Comparison of ENCODE assay signal across 15 cellular contexts in the genomic region with DNA sequence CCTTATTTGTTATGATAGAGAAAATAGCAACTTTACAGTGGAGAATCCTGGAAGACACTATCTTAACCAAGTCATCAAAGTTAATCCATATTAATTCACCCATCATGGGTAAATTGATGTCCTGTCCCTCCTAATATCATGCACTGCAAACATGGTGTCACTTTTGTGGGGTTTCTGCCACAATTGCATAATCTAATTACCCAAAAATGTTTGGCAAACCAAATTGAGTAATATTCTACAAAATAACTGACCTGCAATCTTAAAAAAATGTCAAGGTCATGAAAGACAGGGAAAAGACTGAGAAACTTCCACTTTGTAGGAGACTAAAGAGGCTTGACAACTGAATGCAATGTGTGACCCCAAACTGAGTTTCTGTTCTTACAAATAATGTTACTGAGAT. TPM values are rescaled to one million over a fixed set of nuclear protein-coding genes. Genes with fewer than 3 reads are reported as not detected.
DNase-seq lines count a peak whose midpoint lies in the region; ATAC-seq, FAIRE-seq and TF ChIP-seq lines count a peak whose summit lies in the region.
"Had no signal": no experiment of that assay in that cellular context is flagged by ENCODE, and none has a peak within 500 bp of the region (broad histone marks: within the 10 kb centered on the region; RNA-seq: fewer than 3 reads in every experiment).

No MANE protein-coding gene starts in this region.

- H3K9ac ChIP-seq in endothelial cell of umbilical vein (replicated peaks; ENCODE audit: extremely low read depth, insufficient read depth, low read length), result no peak overlapping the region

- FAIRE-seq in endothelial cell of umbilical vein (lab: Jason Lieb, UNC), result no peak
- FAIRE-seq: A204.1 had no signal

- dilution Hi-C loops in endothelial cell of umbilical vein (cut with MboI; ENCODE audit: extremely low pct_ligation_motif_present, low sequenced_read_pairs), result loop anchor here (5.0 kb wide), 1 partner anchor 61 kb away; no protein-coding TSS in a partner anchor

- H3K27ac Mint-ChIP-seq in activated T-cell treated with anti-CD3 and anti-CD28 coated beads, Interleukin-2, amount 50 U/mL, for 72 hours, result peak overlapping the region; percentile 10
- H3K27ac Mint-ChIP-seq: CD8-positive, alpha-beta memory T cell; H9 had no signal

- H3K4me3 ChIP-seq in HL-60 (replicated peaks; ENCODE audit: insufficient read depth, low read length) (no peak overlapping the region), endothelial cell of umbilical vein (replicated peaks in 1 of 3; ENCODE audit: insufficient read depth in 1 of 3, low read depth in 1 of 3, low read length in 3 of 3) (no peak overlapping the region)

- CTCF ChIA-PET in endothelial cell of umbilical vein (lab: Charles Lee), result interaction anchor here (1.4 to 2.2 kb wide), 3 partner anchors 41 to 109 kb away, joined by 7 to 10 read pairs (median 10); no protein-coding TSS in a partner anchor

- H3K27ac ChIP-seq in HL-60 (replicated peaks) (peak overlapping the region; percentile 39), endothelial cell of umbilical vein (ENCODE audit: insufficient read depth, low read depth, low read length) (peak overlapping the region; percentile 78)

- no peaks in the 10 kb centered on the region for H3K9me1 ChIP-seq in endothelial cell of umbilical vein (replicated peaks; ENCODE audit: control insufficient read depth, extremely low read depth, insufficient read depth, low read length)

- intact Hi-C loops in endothelial cell of umbilical vein (cut with micrococcal nuclease), result loop anchor here (2.0 kb wide), 1 partner anchor 139 kb away; no protein-coding TSS in a partner anchor

- no peak overlapping the region for H3K4me3 Mint-ChIP-seq in activated T-cell treated with anti-CD3 and anti-CD28 coated beads, Interleukin-2, amount 50 U/mL, for 72 hours
- H3K4me3 Mint-ChIP-seq: H9 had no signal

- no peaks in the 10 kb centered on the region for H3K27me3 Mint-ChIP-seq in activated T-cell treated with anti-CD3 and anti-CD28 coated beads, Interleukin-2, amount 50 U/mL, for 72 hours (ENCODE audit: low read depth)

- no peak overlapping the region for H3K4me2 ChIP-seq in endothelial cell of umbilical vein (ENCODE audit: insufficient read depth, low read length)

- H3K9me3 ChIP-seq in endothelial cell of umbilical vein (replicated peaks; ENCODE audit: control insufficient read depth, insufficient read depth, low read length), result no peaks in the 10 kb centered on the region

- H3K79me2 ChIP-seq in endothelial cell of umbilical vein (ENCODE audit: control insufficient read depth, insufficient read depth, low read length), result no peaks in the 10 kb centered on the region

- POLR2A ChIA-PET in endothelial cell of umbilical vein (lab: Charles Lee), result no interaction called here

- BruUV-seq in endothelial cell of umbilical vein (replicated peaks; lab: Mats Ljungman, UMichigan), result no TSS peak

- H3K4me1 Mint-ChIP-seq in activated T-cell treated with anti-CD3 and anti-CD28 coated beads, Interleukin-2, amount 50 U/mL, for 72 hours (ENCODE audit: low read depth), result peaks cover 28% of the 10 kb centered on the region

- no peak for TF ChIP-seq POLR2A in endothelial cell of umbilical vein (IDR thresholded peaks at IDR 0.05; ENCODE audit: low read depth, low read length)

- no peak for DNase-seq in activated T-cell treated with anti-CD3 and anti-CD28 coated beads, Interleukin-2, amount 50 U/mL, for 72 hours
- DNase-seq in activated T-cell treated with anti-CD3 and anti-CD28 coated beads, Interleukin-2, amount 50 U/mL, for 48 hours, result no peak
- peak; percentile 25 to 82 for DNase-seq in HL-60 (ENCODE audit: low read depth in 1 of 2, low spot score in 1 of 2)
- DNase-seq in endothelial cell of umbilical vein (ENCODE audit: low read depth, low spot score), result no peak
- no peak for DNase-seq in NCI-H345 (lab: John Stamatoyannopoulos, UW)
- DNase-seq: Caco-2; CD8-positive, alpha-beta memory T cell; DND-41; GF-D8; GOT3; H9; IMR-90 had no signal

- ATAC-seq in activated T-cell treated with anti-CD3 and anti-CD28 coated beads, Interleukin-2, amount 50 U/mL, for 72 hours (replicated peaks in 1 of 2), result no peak
- no peak for ATAC-seq in HG03095 (IDR thresholded peaks at IDR 0.05; ENCODE audit: unreplicated experiment)
- ATAC-seq in HG03460 (IDR thresholded peaks at IDR 0.05; ENCODE audit: unreplicated experiment), result no peak

- peaks cover 0 to 6% of the 10 kb centered on the region in 2 donors for H3K36me3 Mint-ChIP-seq in activated T-cell treated with anti-CD3 and anti-CD28 coated beads, Interleukin-2, amount 50 U/mL, for 72 hours (ENCODE audit: insufficient read depth in 2 of 2)

- no peaks in the 10 kb centered on the region for H3K27me3 ChIP-seq in HL-60 (ENCODE audit: insufficient read depth, poor library complexity, severe bottlenecking)
- H3K27me3 ChIP-seq in endothelial cell of umbilical vein (ENCODE audit: control insufficient read depth in 2 of 2, insufficient read depth in 2 of 2, low read length in 2 of 2), result no peaks in the 10 kb centered on the region

- H2AFZ ChIP-seq in endothelial cell of umbilical vein (ENCODE audit: low read depth, low read length), result no peak overlapping the region

- H4K20me1 ChIP-seq in endothelial cell of umbilical vein (replicated peaks; ENCODE audit: control insufficient read depth, extremely low read depth, insufficient read depth, low read length), result no peaks in the 10 kb centered on the region

- H3K4me1 ChIP-seq in endothelial cell of umbilical vein (ENCODE audit: control insufficient read depth, extremely low read depth, insufficient read depth, low read length), result peaks cover 38% of the 10 kb centered on the region

- TF ChIP-seq CTCF in HL-60 (IDR thresholded peaks at IDR 0.05; ENCODE audit: insufficient read depth, low read length) (no peak), endothelial cell of umbilical vein (IDR thresholded peaks at IDR 0.05; ENCODE audit: extremely low read depth in 1 of 2, insufficient read depth in 1 of 2, low read depth in 1 of 2, low read length in 2 of 2) (no peak)

- peaks cover 0 to 6% of the 10 kb centered on the region in 2 donors for H3K9me3 Mint-ChIP-seq in activated T-cell treated with anti-CD3 and anti-CD28 coated beads, Interleukin-2, amount 50 U/mL, for 72 hours

- H3K36me3 ChIP-seq in endothelial cell of umbilical vein (ENCODE audit: control insufficient read depth in 2 of 2, extremely low read depth in 1 of 2, insufficient read depth in 2 of 2, low read length in 2 of 2), result no peaks in the 10 kb centered on the region

TF ChIP-seq in endothelial cell of umbilical vein, 7 proteins besides CTCF, POLR2A, EP300 and RAD21:
- TF ChIP-seq, protein P1, sequence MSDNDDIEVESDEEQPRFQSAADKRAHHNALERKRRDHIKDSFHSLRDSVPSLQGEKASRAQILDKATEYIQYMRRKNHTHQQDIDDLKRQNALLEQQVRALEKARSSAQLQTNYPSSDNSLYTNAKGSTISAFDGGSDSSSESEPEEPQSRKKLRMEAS (IDR thresholded peaks at IDR 0.05; ENCODE audit: insufficient read depth, insufficient read length), result no peak
- TF ChIP-seq POLR2AphosphoS5 (IDR thresholded peaks at IDR 0.05; ENCODE audit: insufficient read depth, low read depth, low read length), result no peak
- no peak for TF ChIP-seq GATA2 (IDR thresholded peaks at IDR 0.05; ENCODE audit: insufficient read depth, insufficient read length, low read depth, low read length)
- no peak for TF ChIP-seq EZH2 (IDR thresholded peaks at IDR 0.05; ENCODE audit: borderline replicate concordance, low read depth, low read length, severe bottlenecking)
- no peak for TF ChIP-seq JUN (IDR thresholded peaks at IDR 0.05; ENCODE audit: borderline replicate concordance, insufficient read depth, insufficient read length, low read depth)
- TF ChIP-seq FOS (IDR thresholded peaks at IDR 0.05; ENCODE audit: borderline replicate concordance, insufficient read depth, low read length), result no peak
- no peak for TF ChIP-seq MYC (IDR thresholded peaks at IDR 0.05; ENCODE audit: low read depth, low read length)

RNA-seq across cellular contexts. Expression of gene PLAC8, which starts 37.1 kb away (rescaled TPM):
- 10 to 100 TPM; 48.0 to 49.3 TPM for total RNA-seq in activated T-cell treated with anti-CD3 and anti-CD28 coated beads, Interleukin-2, amount 50 U/mL, for 72 hours
- 5.7 and 12.1 TPM in 2 replicates for total RNA-seq in endothelial cell of umbilical vein
- 4.1 and 4.9 TPM in 2 replicates for polyA plus RNA-seq in endothelial cell of umbilical vein
- 3.9 and 4.1 TPM in 2 replicates for polyA plus RNA-seq in endothelial cell of umbilical vein (2011; cell fraction: cytosol; rRNA removed)
- polyA plus RNA-seq in endothelial cell of umbilical vein (2011; cell fraction: nucleus; rRNA removed), result 1.9 and 2.1 TPM in 2 replicates
- polyA plus RNA-seq in endothelial cell of umbilical vein (2012), result 8.0 and 14.5 TPM in 2 replicates
- polyA minus RNA-seq in endothelial cell of umbilical vein, result 3.0 and 5.9 TPM in 2 replicates
- 8.1 TPM for polyA minus RNA-seq in endothelial cell of umbilical vein (2011; cell fraction: cytosol; rRNA and poly(A)+ RNA removed)
- 1.2 and 1.3 TPM in 2 replicates for polyA minus RNA-seq in endothelial cell of umbilical vein (2011; cell fraction: nucleus; rRNA and poly(A)+ RNA removed)
- total RNA-seq: IMR-90 had no signal
- polyA plus RNA-seq: IMR-90 had no signal

Comparison
In these comparisons a context has a peak if more than half of its experiments do, and no peak if none do; other contexts are left out.
1. DNase-seq: peak in HL-60 (2 of 2); none in activated T-cell treated with anti-CD3 and anti-CD28 coated beads, Interleukin-2, amount 50 U/mL, for 72 hours (0 of 2), activated T-cell treated with anti-CD3 and anti-CD28 coated beads, Interleukin-2, amount 50 U/mL, for 48 hours (0 of 2), endothelial cell of umbilical vein (single experiment) and NCI-H345 (single experiment).